Comparison of ENCODE assay signal across 22 cellular contexts in the genomic region with DNA sequence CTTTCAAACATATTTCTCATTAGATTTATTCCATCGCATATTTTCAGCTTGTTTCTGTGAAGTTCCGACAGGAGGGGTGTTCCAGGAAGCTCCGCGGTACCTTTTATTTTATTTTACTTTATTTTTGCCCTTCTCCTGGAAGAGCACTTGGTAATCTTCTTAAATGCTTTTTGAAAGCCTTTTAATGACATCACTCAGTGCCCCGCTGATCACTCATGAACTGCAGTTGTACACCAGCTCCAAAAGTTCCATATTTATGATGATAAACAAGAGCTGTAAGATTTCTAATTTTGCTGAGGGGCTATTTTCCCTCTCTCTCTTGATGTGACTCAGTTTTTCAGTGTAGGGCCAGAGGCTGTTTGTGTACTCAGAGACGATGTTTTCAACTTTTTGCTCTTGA.
"Had no signal": no experiment of that assay in that cellular context is flagged by ENCODE, and none has a peak within 500 bp of the region (broad histone marks: within the 10 kb centered on the region; RNA-seq: fewer than 3 reads in every experiment).

No MANE protein-coding gene starts in this region.

- H3K4me3 ChIP-seq: pancreas, right atrium auricular region, smooth muscle cell, suprapubic skin, transverse colon, vagina had no signal

- ATAC-seq: effector memory CD8-positive, alpha-beta T cell; natural killer cell; pancreas; sciatic nerve; stimulated activated naive CD8-positive, alpha-beta T cell treated with anti-CD3 and anti-CD28 coated beads, Interleukin-15, amount 100 ng/mL, for 72 hours had no signal

- H3K9me3 ChIP-seq: neutrophil, pancreas, right atrium auricular region, suprapubic skin, transverse colon, vagina had no signal

- H3K4me2 ChIP-seq: smooth muscle cell had no signal

- H3K27me3 Mint-ChIP-seq: effector memory CD8-positive, alpha-beta T cell; progenitor cell of endocrine pancreas had no signal

- H3K27me3 ChIP-seq: neutrophil, pancreas, right atrium auricular region, suprapubic skin, transverse colon, vagina had no signal

- H3K36me3 Mint-ChIP-seq: natural killer cell had no signal

- H3K4me1 Mint-ChIP-seq: natural killer cell; stimulated activated naive CD8-positive, alpha-beta T cell treated with anti-CD3 and anti-CD28 coated beads, Interleukin-15, amount 100 ng/mL, for 72 hours had no signal

- DNase-seq: cortex of kidney; effector memory CD8-positive, alpha-beta T cell; head of caudate nucleus; mammary epithelial cell; mesendoderm; natural killer cell; pancreas; stimulated activated CD4-positive, alpha-beta T cell treated with anti-CD3 and anti-CD28 coated beads, Interleukin-12 subunit alpha, Interleukin-12 subunit beta, amount 100 ng/mL, for 4 hours; stimulated activated CD4-positive, alpha-beta T cell treated with anti-CD3 and anti-CD28 coated beads, Interleukin-1b, Interleukin-23, amount 100 ng/mL, for 48 hours; stimulated activated CD4-positive, alpha-beta T cell treated with anti-CD3 and anti-CD28 coated beads, Interleukin-4, amount 100 ng/mL, for 1 hour; stimulated activated CD8-positive, alpha-beta memory T cell treated with anti-CD3 and anti-CD28 coated beads, Interleukin-4, amount 100 ng/mL, for 48 hours; stimulated activated naive CD4-positive, alpha-beta T cell; stimulated activated naive CD8-positive, alpha-beta T cell treated with anti-CD3 and anti-CD28 coated beads, Interleukin-15, amount 100 ng/mL, for 72 hours; transverse colon had no signal

- H3K9me3 Mint-ChIP-seq: effector memory CD8-positive, alpha-beta T cell; natural killer cell; stimulated activated naive CD8-positive, alpha-beta T cell treated with anti-CD3 and anti-CD28 coated beads, Interleukin-15, amount 100 ng/mL, for 72 hours had no signal

- H3K36me3 ChIP-seq: neutrophil, pancreas, right atrium auricular region, suprapubic skin, transverse colon, vagina had no signal

- H3K4me3 Mint-ChIP-seq: effector memory CD8-positive, alpha-beta T cell; natural killer cell; neural crest cell; stimulated activated naive CD8-positive, alpha-beta T cell treated with anti-CD3 and anti-CD28 coated beads, Interleukin-15, amount 100 ng/mL, for 72 hours had no signal

- H3K27ac ChIP-seq: neutrophil, pancreas, suprapubic skin, vagina had no signal

- H3K27ac Mint-ChIP-seq: effector memory CD8-positive, alpha-beta T cell; natural killer cell; progenitor cell of endocrine pancreas had no signal
